In genomic region chr2:35408320-35408719, GRCh38 we compare ENCODE assay signal across 8 cellular contexts.
"Had no signal": no experiment of that assay in that cellular context is flagged by ENCODE, and none has a peak within 500 bp of the region (broad histone marks: within the 10 kb centered on the region; RNA-seq: fewer than 3 reads in every experiment).

No MANE protein-coding gene starts in this region.

- H3K4me3 Mint-ChIP-seq: HFFc6, IgD-negative memory B cell had no signal

- H3K4me1 ChIP-seq: HAP-1 had no signal

- H3K27me3 Mint-ChIP-seq: IgD-negative memory B cell had no signal

- DNase-seq: GOT3, H7, HFFc6 had no signal

- H3K4me1 Mint-ChIP-seq: IgD-negative memory B cell had no signal

- H3K36me3 ChIP-seq: HAP-1 had no signal

- ATAC-seq: HCT116, HepG2 had no signal

- H3K4me3 ChIP-seq: HAP-1 had no signal

- H3K36me3 Mint-ChIP-seq: IgD-negative memory B cell had no signal

- H3K27ac Mint-ChIP-seq: HFFc6, IgD-negative memory B cell had no signal

- H3K9me3 ChIP-seq: HAP-1 had no signal

- H3K27ac ChIP-seq: HL-60 had no signal
